In genomic region chr9:107810493-107810931, GRCh38 we compare ENCODE assay signal across 22 cellular contexts.
DNase-seq lines count a peak whose midpoint lies in the region; ATAC-seq and TF ChIP-seq lines count a peak whose summit lies in the region.
"Had no signal": no experiment of that assay in that cellular context is flagged by ENCODE, and none has a peak within 500 bp of the region (broad histone marks: within the 10 kb centered on the region; RNA-seq: fewer than 3 reads in every experiment).

No MANE protein-coding gene starts in this region.

- intact Hi-C loops in mammary epithelial cell (cut with micrococcal nuclease) = no loop called here
- intact Hi-C loops in naive thymus-derived CD4-positive, alpha-beta T cell (cut with micrococcal nuclease) = no loop called here

- peak; percentile 28 for DNase-seq in AG10803 (ENCODE audit: low read depth)
- peak; percentile 61 for DNase-seq in MG63
- peak; percentile 21 for DNase-seq in mammary epithelial cell
- DNase-seq in naive thymus-derived CD4-positive, alpha-beta T cell = no peak
- no peak for DNase-seq in amniotic stem cell (lab: John Stamatoyannopoulos, UW)
- no peak for DNase-seq in COR-L47 (lab: John Stamatoyannopoulos, UW)
- no peak for DNase-seq in NCI-H524 treated with DMSO at 0.1 percent for 48 hours (lab: John Stamatoyannopoulos, UW)
- no peak for DNase-seq in cerebellum (ENCODE audit: low spot score)
- DNase-seq: activated CD4-positive, alpha-beta memory T cell treated with anti-CD3 and anti-CD28 coated beads for 36 hours; activated naive CD4-positive, alpha-beta T cell treated with anti-CD3 and anti-CD28 coated beads, Interleukin-2, amount 50 U/mL, for 16 hours; activated T-cell treated with anti-CD3 and anti-CD28 coated beads, Interleukin-2, amount 50 U/mL, for 1 hour; brain microvascular endothelial cell; CD8-positive, alpha-beta T cell; DND-41; dorsolateral prefrontal cortex; NCI-H1092; NCI-H526 treated with DMSO at 0.1 percent for 48 hours; psoas muscle; stimulated activated naive CD4-positive, alpha-beta T cell treated with Interleukin-2 at 50 U/mL for 16 hours had no signal

- peaks cover 0 to 19% (median 7%) of the 10 kb centered on the region in 11 donors for H3K9me3 Mint-ChIP-seq in naive thymus-derived CD4-positive, alpha-beta T cell
- H3K9me3 Mint-ChIP-seq: nephron, type B pancreatic cell had no signal

- POLR2A ChIA-PET in naive thymus-derived CD4-positive, alpha-beta T cell (lab: Charles Lee) = no interaction called here

- ATAC-seq in naive thymus-derived CD4-positive, alpha-beta T cell = peak; percentile 41
- ATAC-seq: CD8-positive, alpha-beta T cell; HepG2 had no signal

- H3K36me3 Mint-ChIP-seq in naive thymus-derived CD4-positive, alpha-beta T cell = no peaks in the 10 kb centered on the region
- H3K36me3 Mint-ChIP-seq: activated CD4-positive, alpha-beta memory T cell treated with anti-CD3 and anti-CD28 coated beads for 36 hours; CD8-positive, alpha-beta T cell; type B pancreatic cell had no signal

- peaks cover 17% of the 10 kb centered on the region for H3K4me1 ChIP-seq in mammary epithelial cell (ENCODE audit: insufficient read depth, low read length)
- no peaks in the 10 kb centered on the region for H3K4me1 ChIP-seq in naive thymus-derived CD4-positive, alpha-beta T cell (ENCODE audit: control insufficient read depth in 2 of 2, insufficient read depth in 2 of 2, low read length in 2 of 2)
- H3K4me1 ChIP-seq: psoas muscle had no signal

- H2AFZ ChIP-seq in mammary epithelial cell (ENCODE audit: low read depth, low read length) = peak overlapping the region; percentile 31

- in situ Hi-C loops in mammary epithelial cell (cut with MboI; ENCODE audit: low sequenced_read_pairs in 2 of 2) = no loop called here

- H3K9me3 ChIP-seq in MG63 = no peaks in the 10 kb centered on the region
- H3K9me3 ChIP-seq in mammary epithelial cell (replicated peaks; ENCODE audit: insufficient read depth, low read length) = no peaks in the 10 kb centered on the region
- no peaks in the 10 kb centered on the region for H3K9me3 ChIP-seq in naive thymus-derived CD4-positive, alpha-beta T cell (ENCODE audit: control insufficient read depth in 2 of 3, low read length in 3 of 3)
- H3K9me3 ChIP-seq: psoas muscle had no signal

- no peaks in the 10 kb centered on the region for H3K4me1 Mint-ChIP-seq in naive thymus-derived CD4-positive, alpha-beta T cell
- H3K4me1 Mint-ChIP-seq: nephron had no signal

- H3K27me3 ChIP-seq in MG63 = no peaks in the 10 kb centered on the region
- no peaks in the 10 kb centered on the region for H3K27me3 ChIP-seq in mammary epithelial cell (ENCODE audit: insufficient read depth, low read length)
- H3K27me3 ChIP-seq in naive thymus-derived CD4-positive, alpha-beta T cell (ENCODE audit: control insufficient read depth in 2 of 2, insufficient read depth in 2 of 2, low read length in 2 of 2) = no peaks in the 10 kb centered on the region
- H3K27me3 ChIP-seq: brain microvascular endothelial cell, dorsolateral prefrontal cortex had no signal

- WGBS in mammary epithelial cell (ENCODE audit: low coverage, missing lambda C conversion rate) = 63% methylated on average over 6 of the region's 6 CpGs

- H3K4me3 Mint-ChIP-seq in naive thymus-derived CD4-positive, alpha-beta T cell = no peak overlapping the region
- H3K4me3 Mint-ChIP-seq: activated CD4-positive, alpha-beta memory T cell treated with anti-CD3 and anti-CD28 coated beads for 36 hours; CD8-positive, alpha-beta T cell; nephron; type B pancreatic cell had no signal

- H3K79me2 ChIP-seq in mammary epithelial cell (ENCODE audit: insufficient read depth, low read length) = no peaks in the 10 kb centered on the region

- TF ChIP-seq CTCF in AG10803 (conservative IDR thresholded peaks at IDR 0.05; ENCODE audit: low read length) (no peak), mammary epithelial cell (conservative IDR thresholded peaks at IDR 0.05 in 1 of 2, IDR thresholded peaks at IDR 0.05 in 1 of 2; ENCODE audit: extremely low read depth in 1 of 2, insufficient read depth in 1 of 2, low read depth in 1 of 2, low read length in 2 of 2) (no peak)

- H3K27ac Mint-ChIP-seq in naive thymus-derived CD4-positive, alpha-beta T cell = no peak overlapping the region
- H3K27ac Mint-ChIP-seq: activated CD4-positive, alpha-beta memory T cell treated with anti-CD3 and anti-CD28 coated beads for 36 hours; CD8-positive, alpha-beta T cell; nephron; type B pancreatic cell had no signal

- H3K4me3 ChIP-seq in AG10803 (ENCODE audit: low read length) (no peak overlapping the region), MG63 (no peak overlapping the region), mammary epithelial cell (replicated peaks in 1 of 3; ENCODE audit: insufficient read depth in 1 of 3, low read depth in 2 of 3, low read length in 3 of 3) (no peak overlapping the region)
- no peak overlapping the region for H3K4me3 ChIP-seq in naive thymus-derived CD4-positive, alpha-beta T cell (ENCODE audit: low read length)
- H3K4me3 ChIP-seq: dorsolateral prefrontal cortex, psoas muscle had no signal

- H3K27ac ChIP-seq in mammary epithelial cell (ENCODE audit: insufficient read depth, low read depth, low read length) = peak overlapping the region; percentile 38
- no peak overlapping the region for H3K27ac ChIP-seq in naive thymus-derived CD4-positive, alpha-beta T cell (ENCODE audit: low read depth, low read length)
- H3K27ac ChIP-seq: brain microvascular endothelial cell, dorsolateral prefrontal cortex, psoas muscle had no signal

- H3K4me2 ChIP-seq in mammary epithelial cell (ENCODE audit: insufficient read depth, low read depth, low read length) = no peak overlapping the region

- no peaks in the 10 kb centered on the region for H3K27me3 Mint-ChIP-seq in naive thymus-derived CD4-positive, alpha-beta T cell
- H3K27me3 Mint-ChIP-seq: activated CD4-positive, alpha-beta memory T cell treated with anti-CD3 and anti-CD28 coated beads for 36 hours had no signal

- CTCF ChIA-PET in mammary epithelial cell (lab: Charles Lee; ENCODE audit: low non-redundant PET) = no interaction called here
- CTCF ChIA-PET in naive thymus-derived CD4-positive, alpha-beta T cell (lab: Charles Lee) = no interaction called here

- no peak overlapping the region for H3K9ac ChIP-seq in mammary epithelial cell (ENCODE audit: insufficient read depth, low read length)

- no TSS peak for BruUV-seq in mammary epithelial cell (replicated peaks; lab: Mats Ljungman, UMichigan)

- dilution Hi-C loops in mammary epithelial cell (cut with HindIII; ENCODE audit: low sequenced_read_pairs) = no loop called here

- no peaks in the 10 kb centered on the region for H3K36me3 ChIP-seq in MG63
- H3K36me3 ChIP-seq in mammary epithelial cell (ENCODE audit: insufficient read depth, low read length) = no peaks in the 10 kb centered on the region
- H3K36me3 ChIP-seq in naive thymus-derived CD4-positive, alpha-beta T cell (ENCODE audit: control insufficient read depth in 2 of 3, insufficient read depth in 3 of 3, low read length in 3 of 3) = no peaks in the 10 kb centered on the region
- H3K36me3 ChIP-seq: brain microvascular endothelial cell had no signal

- H4K20me1 ChIP-seq in mammary epithelial cell (ENCODE audit: insufficient read depth, low read length) = no peaks in the 10 kb centered on the region

Comparison
In these comparisons a context has a peak if more than half of its experiments do, and no peak if none do; other contexts are left out.
1. DNase-seq: peak in AG10803 (single experiment), MG63 (single experiment) and mammary epithelial cell (single experiment); none in naive thymus-derived CD4-positive, alpha-beta T cell (0 of 9), amniotic stem cell (single experiment), COR-L47 (single experiment), NCI-H524 treated with DMSO at 0.1 percent for 48 hours (single experiment) and cerebellum (single experiment).